ENCODE assay signal across 9 cellular contexts in genomic region chr3:119562307-119562961, GRCh38. TPM values are rescaled to one million over a fixed set of nuclear protein-coding genes. Genes with fewer than 3 reads are reported as not detected.
DNase-seq lines count a peak whose midpoint lies in the region; ATAC-seq and TF ChIP-seq lines count a peak whose summit lies in the region.
"Had no signal": no experiment of that assay in that cellular context is flagged by ENCODE, and none has a peak within 500 bp of the region (broad histone marks: within the 10 kb centered on the region; RNA-seq: fewer than 3 reads in every experiment).

No MANE protein-coding gene starts in this region.

- 51% methylated on average over 5 of the region's 6 CpGs for WGBS in right lobe of liver (ENCODE audit: insufficient coverage, low coverage, low lambda C conversion rate, missing lambda C conversion rate)

- H3K9me3 ChIP-seq in right lobe of liver = no peaks in the 10 kb centered on the region

- H3K36me3 ChIP-seq in right lobe of liver = no peaks in the 10 kb centered on the region

- H3K27me3 Mint-ChIP-seq in T-helper 2 cell treated with Interferon-gamma antibody and Interleukin-4, amounts not matched to agents 5 μg/mL and 100 μg/mL, for 36 hours (ENCODE audit: low read depth) = peaks cover 4% of the 10 kb centered on the region

- peaks cover 16% of the 10 kb centered on the region for H3K4me1 Mint-ChIP-seq in T-helper 2 cell treated with Interferon-gamma antibody and Interleukin-4, amounts not matched to agents 5 μg/mL and 100 μg/mL, for 36 hours (ENCODE audit: low read depth)

- peak overlapping the region; percentile 76 for H3K27ac Mint-ChIP-seq in T-helper 2 cell treated with Interferon-gamma antibody and Interleukin-4, amounts not matched to agents 5 μg/mL and 100 μg/mL, for 36 hours

- no peak overlapping the region for H3K27ac ChIP-seq in right lobe of liver

- H3K36me3 Mint-ChIP-seq in T-helper 2 cell treated with Interferon-gamma antibody and Interleukin-4, amounts not matched to agents 5 μg/mL and 100 μg/mL, for 36 hours (ENCODE audit: low read depth) = no peaks in the 10 kb centered on the region

- H3K9me3 Mint-ChIP-seq in T-helper 2 cell treated with Interferon-gamma antibody and Interleukin-4, amounts not matched to agents 5 μg/mL and 100 μg/mL, for 36 hours = no peaks in the 10 kb centered on the region

- DNase-seq in activated naive CD4-positive, alpha-beta T cell treated with Interleukin-2 at 50 U/mL for 16 hours = peak; percentile 62
- DNase-seq in activated naive CD4-positive, alpha-beta T cell treated with anti-CD3 and anti-CD28 coated beads, Interleukin-2, amount 50 U/mL, for 16 hours = no peak
- DNase-seq in T-helper 2 cell treated with Interferon-gamma antibody and Interleukin-4, amounts not matched to agents 5 μg/mL and 100 μg/mL, for 36 hours (ENCODE audit: low spot score) = peak; percentile 51
- DNase-seq in right lobe of liver (no peak), T1000 (lab: John Stamatoyannopoulos, UW) (no peak), NCI-H69 (lab: John Stamatoyannopoulos, UW) (no peak), activated gamma-delta T cell (lab: John Stamatoyannopoulos, UW) (no peak)

- TF ChIP-seq CTCF in right lobe of liver (IDR thresholded peaks at IDR 0.05) = no peak

- no peak overlapping the region for H3K4me3 Mint-ChIP-seq in T-helper 2 cell treated with Interferon-gamma antibody and Interleukin-4, amounts not matched to agents 5 μg/mL and 100 μg/mL, for 36 hours

- H3K4me3 ChIP-seq in right lobe of liver = no peak overlapping the region

- ATAC-seq in HG03045 (IDR thresholded peaks at IDR 0.05; ENCODE audit: unreplicated experiment) (peak; percentile 77), right lobe of liver (peak; percentile 38 to 70 (median 60))

- intact Hi-C loops in right lobe of liver (cut with DNase I) = no loop called here

- no peaks in the 10 kb centered on the region for H3K27me3 ChIP-seq in right lobe of liver

- no peak for TF ChIP-seq POLR2A in right lobe of liver (IDR thresholded peaks at IDR 0.05)

- peaks cover 0 to 5% (median 0%) of the 10 kb centered on the region in 4 donors for H3K4me1 ChIP-seq in right lobe of liver

RNA-seq across cellular contexts. Expression of gene CD80, which starts 3.0 kb away (rescaled TPM):
- total RNA-seq in right lobe of liver = 1 to 10 TPM in 2 of 6 experiments, under 1 TPM in 4; 0.26 to 1.3 (median 0.51) TPM
- total RNA-seq: kidney epithelial cell had no signal

RNA-seq across cellular contexts. Expression of gene ADPRH, which starts 16.9 kb away (rescaled TPM):
- 1 to 10 TPM; 2.5 to 3.8 (median 2.8) TPM for total RNA-seq in right lobe of liver

RNA-seq across cellular contexts. Expression of gene PLA1A, which starts 35.3 kb away (rescaled TPM):
- 10 to 100 TPM in 5 of 6 experiments, 1 to 10 TPM in 1; 9.9 to 30.2 (median 15.9) TPM for total RNA-seq in right lobe of liver

Comparison
In these comparisons a context has a peak if more than half of its experiments do, and no peak if none do; other contexts are left out.
1. DNase-seq: peak in activated naive CD4-positive, alpha-beta T cell treated with Interleukin-2 at 50 U/mL for 16 hours (single experiment) and T-helper 2 cell treated with Interferon-gamma antibody and Interleukin-4, amounts not matched to agents 5 μg/mL and 100 μg/mL, for 36 hours (single experiment); none in activated naive CD4-positive, alpha-beta T cell treated with anti-CD3 and anti-CD28 coated beads, Interleukin-2, amount 50 U/mL, for 16 hours (single experiment), right lobe of liver (0 of 3), T1000 (single experiment), NCI-H69 (single experiment) and activated gamma-delta T cell (single experiment).